ENCODE assay signal across 8 cellular contexts in genomic region chr5:179819296-179820126, GRCh38. TPM values are rescaled to one million over a fixed set of nuclear protein-coding genes. Genes with fewer than 3 reads are reported as not detected.
DNase-seq lines count a peak whose midpoint lies in the region; ATAC-seq and TF ChIP-seq lines count a peak whose summit lies in the region.

No MANE protein-coding gene starts in this region.

- no peaks in the 10 kb centered on the region for H3K27me3 Mint-ChIP-seq in T-helper 17 cell

- WGBS in lower leg skin, 2 donors, result 9 to 15% methylated on average over 16 to 21 of the region's 26 CpGs

- peaks cover 39% of the 10 kb centered on the region for H3K4me1 Mint-ChIP-seq in T-helper 17 cell

- no peak for TF ChIP-seq POLR2A in lower leg skin (IDR thresholded peaks at IDR 0.05)

- intact Hi-C loops in lower leg skin (cut with DNase I; ENCODE audit: low total_unique reads), result no loop called here

- peak; percentile 48 for DNase-seq in NCI-H2029 (lab: John Stamatoyannopoulos, UW)
- DNase-seq in NCI-H2029 treated with DMSO at 0.1 percent for 48 hours (lab: John Stamatoyannopoulos, UW), result no peak
- peak in 2 of 3 donors; percentile 30 to 43 for DNase-seq in T-helper 17 cell
- peak; percentile 89 for DNase-seq in dermis blood vessel endothelial cell
- DNase-seq in lower leg skin (ENCODE audit: low spot score in 2 of 2), result peak; percentile 56 to 94
- DNase-seq in stimulated activated CD8-positive, alpha-beta memory T cell treated with anti-CD3 and anti-CD28 coated beads, Interleukin-4, amount 100 ng/mL, for 48 hours, result peak; percentile 65
- no peak for DNase-seq in dedifferentiated amniotic fluid mesenchymal stem cell (ENCODE audit: extremely low spot score)

- no peak overlapping the region for H3K4me3 ChIP-seq in lower leg skin (ENCODE audit: low read depth, poor library complexity, severe bottlenecking)

- TF ChIP-seq CTCF in lower leg skin (IDR thresholded peaks at IDR 0.05), result no peak

- peaks cover under 1% of the 10 kb centered on the region for H3K36me3 Mint-ChIP-seq in T-helper 17 cell (ENCODE audit: low read depth)

- peak overlapping the region; percentile 82 for H3K4me3 Mint-ChIP-seq in T-helper 17 cell

- no peaks in the 10 kb centered on the region for H3K9me3 ChIP-seq in T-helper 17 cell (ENCODE audit: control insufficient read depth, low read length, poor library complexity, severe bottlenecking)

- H3K27ac Mint-ChIP-seq in T-helper 17 cell, result peak overlapping the region; percentile 96

- ATAC-seq in HG03460 (IDR thresholded peaks at IDR 0.05; ENCODE audit: unreplicated experiment) (peak; percentile 16), T-helper 17 cell (peak; percentile 5)

RNA-seq across cellular contexts. Expression of gene SQSTM1, which starts 1.2 kb away (rescaled TPM):
- total RNA-seq in T-helper 17 cell (100 to 1,000 TPM; 446 to 548 TPM), dermis blood vessel endothelial cell (644 and 1,006 TPM in 2 replicates), lower leg skin (100 to 1,000 TPM; 263 to 508 (median 298) TPM)

RNA-seq across cellular contexts. Expression of gene MGAT4B, which starts 12.8 kb away (rescaled TPM):
- total RNA-seq in T-helper 17 cell (100 to 1,000 TPM; 137 to 168 TPM), dermis blood vessel endothelial cell (229 and 248 TPM in 2 replicates), lower leg skin (100 to 1,000 TPM in 2 of 4 donors, 10 to 100 TPM in 2; 86.3 to 113 (median 101) TPM)

RNA-seq across cellular contexts. Expression of gene LTC4S, which starts 25.7 kb away (rescaled TPM):
- 1 to 10 TPM; 6.4 to 6.8 TPM for total RNA-seq in T-helper 17 cell
- total RNA-seq in dermis blood vessel endothelial cell, result 0.79 and 0.85 TPM in 2 replicates
- total RNA-seq in lower leg skin, result 10 to 100 TPM in 2 of 4 donors, 1 to 10 TPM in 2; 3.5 to 14.8 (median 9.6) TPM

RNA-seq across cellular contexts. Expression of gene MRNIP, which starts 39.1 kb away (rescaled TPM):
- 10 to 100 TPM; 32.5 to 36.8 TPM for total RNA-seq in T-helper 17 cell
- total RNA-seq in dermis blood vessel endothelial cell, result 8.2 and 11.9 TPM in 2 replicates
- total RNA-seq in lower leg skin, result 10 to 100 TPM; 13.7 to 44.9 (median 26.5) TPM

Comparison
In these comparisons a context has a peak if more than half of its experiments do, and no peak if none do; other contexts are left out.
1. DNase-seq: peak in NCI-H2029 (single experiment), T-helper 17 cell (2 of 3), dermis blood vessel endothelial cell (single experiment), lower leg skin (2 of 2) and stimulated activated CD8-positive, alpha-beta memory T cell treated with anti-CD3 and anti-CD28 coated beads, Interleukin-4, amount 100 ng/mL, for 48 hours (single experiment); none in NCI-H2029 treated with DMSO at 0.1 percent for 48 hours (single experiment) and dedifferentiated amniotic fluid mesenchymal stem cell (single experiment).